30 cellular contexts compared by ENCODE assay signal in the genomic region with DNA sequence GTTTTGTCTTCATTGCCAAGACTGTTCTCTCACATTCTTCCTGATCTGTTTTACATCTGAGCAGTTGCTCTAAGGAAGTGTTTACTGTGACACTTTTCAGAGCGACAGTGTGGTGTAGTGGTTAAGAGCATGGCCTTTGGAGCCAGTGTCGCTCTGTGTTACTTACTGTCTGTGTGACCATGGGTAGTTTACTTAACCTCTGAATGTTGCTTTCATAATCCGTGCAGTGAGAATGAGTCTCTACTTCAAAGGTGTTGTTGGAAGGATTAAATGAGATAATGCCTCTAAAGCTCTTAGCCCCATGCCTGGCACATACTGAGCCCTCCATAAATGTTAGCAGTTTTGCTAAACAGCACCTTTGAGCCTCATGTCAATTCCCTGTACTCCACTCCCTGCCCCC. TPM values are rescaled to one million over a fixed set of nuclear protein-coding genes. Genes with fewer than 3 reads are reported as not detected.
A peak's percentile ranks its signal among the peaks of the same experiment; 100 is the strongest.
DNase-seq lines count a peak whose midpoint lies in the region; ATAC-seq and TF ChIP-seq lines count a peak whose summit lies in the region.
"Had no signal": no experiment of that assay in that cellular context is flagged by ENCODE, and none has a peak within 500 bp of the region (broad histone marks: within the 10 kb centered on the region; RNA-seq: fewer than 3 reads in every experiment).

No MANE protein-coding gene starts in this region.

- TF ChIP-seq CTCF in PC-3 (conservative IDR thresholded peaks at IDR 0.05; ENCODE audit: low read depth, low read length): no peak

- peaks cover 42% of the 10 kb centered on the region for H3K36me3 Mint-ChIP-seq in activated naive CD4-positive, alpha-beta T cell treated with anti-CD3 and anti-CD28 coated beads, Interleukin-2, amount 50 U/mL, for 24 hours
- H3K36me3 Mint-ChIP-seq in immature natural killer cell: peaks cover 28 to 53% (median 37%) of the 10 kb centered on the region in 3 donors

- no peak overlapping the region for H3K4me2 ChIP-seq in PC-3 (ENCODE audit: low read length)

- no TSS peak for BruUV-seq in PC-3 (replicated peaks; lab: Mats Ljungman, UMichigan)

- H3K36me3 ChIP-seq in PC-3 (ENCODE audit: low read depth, low read length): peaks cover 60% of the 10 kb centered on the region

- no peaks in the 10 kb centered on the region for H3F3A ChIP-seq in PC-3 (ENCODE audit: low read length, unreplicated experiment)

- CTCF ChIA-PET in PC-3 (lab: Charles Lee): no interaction called here

- H3K9me3 ChIP-seq in PC-3 (ENCODE audit: low read length): no peaks in the 10 kb centered on the region
- H3K9me3 ChIP-seq: breast epithelium, heart left ventricle, MG63, psoas muscle, stomach, thyroid gland had no signal

- H3K9ac ChIP-seq in PC-3 (ENCODE audit: low read length): no peak overlapping the region

- H3K4me3 Mint-ChIP-seq in activated naive CD4-positive, alpha-beta T cell treated with anti-CD3 and anti-CD28 coated beads, Interleukin-2, amount 50 U/mL, for 24 hours: no peak overlapping the region
- peak overlapping the region; percentile 33 to 74 (median 48) for H3K4me3 Mint-ChIP-seq in immature natural killer cell
- no peak overlapping the region for H3K4me3 Mint-ChIP-seq in stimulated activated naive CD8-positive, alpha-beta T cell treated with anti-CD3 and anti-CD28 coated beads, Interleukin-15, amount 100 ng/mL, for 72 hours

- intact Hi-C loops in cardiac septum (cut with DNase I) (no loop called here), PC-3 (cut with micrococcal nuclease) (no loop called here)

- H2AFZ ChIP-seq in PC-3 (ENCODE audit: low read length): no peak overlapping the region

- no peaks in the 10 kb centered on the region for H4K20me1 ChIP-seq in PC-3 (ENCODE audit: low read length)

- H3K4me1 ChIP-seq in PC-3 (ENCODE audit: insufficient read depth, low read length): no peaks in the 10 kb centered on the region
- H3K4me1 ChIP-seq: breast epithelium, psoas muscle, stomach, thyroid gland had no signal

- no peaks in the 10 kb centered on the region for H3K27me3 Mint-ChIP-seq in activated naive CD4-positive, alpha-beta T cell treated with anti-CD3 and anti-CD28 coated beads, Interleukin-2, amount 50 U/mL, for 24 hours
- peaks cover 0 to 10% (median 3%) of the 10 kb centered on the region in 3 donors for H3K27me3 Mint-ChIP-seq in immature natural killer cell (ENCODE audit: low read depth in 3 of 3)
- H3K27me3 Mint-ChIP-seq in stimulated activated naive CD8-positive, alpha-beta T cell treated with anti-CD3 and anti-CD28 coated beads, Interleukin-15, amount 100 ng/mL, for 72 hours: no peaks in the 10 kb centered on the region

- peak; percentile 70 for ATAC-seq in stimulated activated naive CD8-positive, alpha-beta T cell treated with anti-CD3 and anti-CD28 coated beads, Interleukin-15, amount 100 ng/mL, for 72 hours
- ATAC-seq in PC-3: no peak
- ATAC-seq: GM12878, heart left ventricle, psoas muscle had no signal

- peak; percentile 37 for DNase-seq in NCI-H82 (lab: John Stamatoyannopoulos, UW)
- DNase-seq in NCI-H82 treated with DMSO at 0.1 percent for 48 hours (lab: John Stamatoyannopoulos, UW; ENCODE audit: unreplicated experiment): no peak
- DNase-seq in activated naive CD4-positive, alpha-beta T cell treated with Interleukin-2 at 50 U/mL for 16 hours: no peak
- peak; percentile 42 to 62 (median 47) for DNase-seq in immature natural killer cell
- DNase-seq in stimulated activated naive CD8-positive, alpha-beta T cell treated with anti-CD3 and anti-CD28 coated beads, Interleukin-15, amount 100 ng/mL, for 72 hours: no peak
- no peak for DNase-seq in cardiac septum (ENCODE audit: low spot score)
- no peak for DNase-seq in PC-3
- DNase-seq: activated CD4-positive, CD25-positive, alpha-beta regulatory T cell; amygdala; DMS 273 treated with DMSO at 0.1 percent for 48 hours; effector memory CD4-positive, alpha-beta T cell; EL; heart left ventricle; KG1; kidney glomerular epithelial cell; MG63; NCI-H1417 treated with DMSO at 0.1 percent for 48 hours; NCI-H2081 treated with DMSO at 0.1 percent for 48 hours; NCI-H226; NCI-H69; psoas muscle; SIG-M5; stimulated activated CD4-positive, alpha-beta T cell treated with anti-CD3 and anti-CD28 coated beads, Interleukin-15, amount 100 ng/mL, for 24 hours; stomach; thyroid gland had no signal

- H3K79me2 ChIP-seq in PC-3 (ENCODE audit: low read length): no peaks in the 10 kb centered on the region

- H3K27ac ChIP-seq in PC-3 (ENCODE audit: low read length): no peak overlapping the region
- H3K27ac ChIP-seq: 22Rv1, breast epithelium, heart left ventricle, psoas muscle, stomach, thyroid gland had no signal

- no peak overlapping the region for H3K4me3 ChIP-seq in PC-3 (ENCODE audit: low read length)
- H3K4me3 ChIP-seq: breast epithelium, GM12878, heart left ventricle, MG63, psoas muscle, stomach, thyroid gland had no signal

- no peaks in the 10 kb centered on the region for H3K9me2 ChIP-seq in PC-3 (replicated peaks; ENCODE audit: low read length)

- H3K27me3 ChIP-seq in PC-3 (ENCODE audit: low read length): no peaks in the 10 kb centered on the region
- H3K27me3 ChIP-seq: breast epithelium, heart left ventricle, MG63, stomach, thyroid gland had no signal

- no peaks in the 10 kb centered on the region for H3K9me3 Mint-ChIP-seq in activated naive CD4-positive, alpha-beta T cell treated with anti-CD3 and anti-CD28 coated beads, Interleukin-2, amount 50 U/mL, for 24 hours
- no peaks in the 10 kb centered on the region for H3K9me3 Mint-ChIP-seq in immature natural killer cell
- H3K9me3 Mint-ChIP-seq in stimulated activated naive CD8-positive, alpha-beta T cell treated with anti-CD3 and anti-CD28 coated beads, Interleukin-15, amount 100 ng/mL, for 72 hours: no peaks in the 10 kb centered on the region
- H3K9me3 Mint-ChIP-seq: activated T-helper 2 cell treated with anti-CD3 and anti-CD28 coated beads, Interferon-gamma antibody, Interleukin-2, Interleukin-4, amounts not matched to agents 10 μg/mL and 5 μg/mL and 100 μg/mL, durations not matched to agents 14 hours and 24 hours and 36 hours had no signal

- peaks cover 36% of the 10 kb centered on the region for H3K4me1 Mint-ChIP-seq in activated naive CD4-positive, alpha-beta T cell treated with anti-CD3 and anti-CD28 coated beads, Interleukin-2, amount 50 U/mL, for 24 hours
- H3K4me1 Mint-ChIP-seq in immature natural killer cell: peaks cover 45 to 49% of the 10 kb centered on the region in 2 donors
- peaks cover 57% of the 10 kb centered on the region for H3K4me1 Mint-ChIP-seq in stimulated activated naive CD8-positive, alpha-beta T cell treated with anti-CD3 and anti-CD28 coated beads, Interleukin-15, amount 100 ng/mL, for 72 hours

- peak overlapping the region; percentile 47 for H3K27ac Mint-ChIP-seq in activated naive CD4-positive, alpha-beta T cell treated with anti-CD3 and anti-CD28 coated beads, Interleukin-2, amount 50 U/mL, for 24 hours
- H3K27ac Mint-ChIP-seq in immature natural killer cell: peak overlapping the region; percentile 85 to 96 (median 90)
- H3K27ac Mint-ChIP-seq in stimulated activated naive CD8-positive, alpha-beta T cell treated with anti-CD3 and anti-CD28 coated beads, Interleukin-15, amount 100 ng/mL, for 72 hours: peak overlapping the region in 1 of 2 donors; percentile 54
- H3K27ac Mint-ChIP-seq: activated T-helper 2 cell treated with anti-CD3 and anti-CD28 coated beads, Interferon-gamma antibody, Interleukin-2, Interleukin-4, amounts not matched to agents 10 μg/mL and 5 μg/mL and 100 μg/mL, durations not matched to agents 14 hours and 24 hours and 36 hours had no signal

- POLR2A ChIA-PET in PC-3 (lab: Charles Lee; ENCODE audit: unreplicated experiment): no interaction called here

RNA-seq across cellular contexts. Expression of a gene that starts 35.9 kb away (rescaled TPM):
- 1 to 10 TPM in 1 of 3 donors, under 1 TPM in 1, not detected in 1; 0.92 to 1.3 TPM for polyA plus RNA-seq in immature natural killer cell
- total RNA-seq in cardiac septum: 1.3 TPM
- total RNA-seq in PC-3 (2014; rRNA removed): 2.5 and 3.0 TPM in 2 replicates

RNA-seq across cellular contexts. Expression of a gene that starts 40.8 kb away (rescaled TPM):
- 100 to 1,000 TPM; 166 to 280 (median 170) TPM for polyA plus RNA-seq in immature natural killer cell
- total RNA-seq in cardiac septum (10.5 TPM), PC-3 (2014; rRNA removed) (48.1 and 51.0 TPM in 2 replicates)

Comparison
In these comparisons a context has a peak if more than half of its experiments do, and no peak if none do; other contexts are left out.
1. DNase-seq: peak in NCI-H82 (single experiment) and immature natural killer cell (3 of 3); none in NCI-H82 treated with DMSO at 0.1 percent for 48 hours (single experiment), activated naive CD4-positive, alpha-beta T cell treated with Interleukin-2 at 50 U/mL for 16 hours (single experiment), stimulated activated naive CD8-positive, alpha-beta T cell treated with anti-CD3 and anti-CD28 coated beads, Interleukin-15, amount 100 ng/mL, for 72 hours (0 of 2), cardiac septum (single experiment) and PC-3 (single experiment).
2. H3K4me3 Mint-ChIP-seq: peak in immature natural killer cell (5 of 5); none in activated naive CD4-positive, alpha-beta T cell treated with anti-CD3 and anti-CD28 coated beads, Interleukin-2, amount 50 U/mL, for 24 hours (single experiment) and stimulated activated naive CD8-positive, alpha-beta T cell treated with anti-CD3 and anti-CD28 coated beads, Interleukin-15, amount 100 ng/mL, for 72 hours (0 of 2).